ENCODE assay signal across 3 cellular contexts in the genomic region with DNA sequence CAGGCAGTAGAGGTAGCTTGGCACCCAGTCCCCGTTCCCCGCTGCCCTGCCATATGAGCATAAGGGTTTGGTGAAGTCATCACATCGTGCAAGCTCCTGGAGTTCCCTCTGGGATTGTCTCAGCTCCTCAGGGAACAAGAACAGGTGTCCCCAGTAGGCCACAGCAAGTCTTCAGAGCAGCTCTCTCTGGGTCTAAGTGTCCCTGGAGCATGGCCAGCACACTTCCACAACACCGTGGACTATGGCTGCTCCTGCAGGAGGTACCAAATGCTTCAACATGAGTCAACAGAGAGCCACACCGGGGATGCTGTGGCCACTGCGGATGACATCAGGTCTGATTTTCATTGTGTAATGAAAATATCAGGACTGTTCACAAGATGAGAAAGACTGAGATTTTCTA.
TF ChIP-seq lines count a peak whose summit lies in the region.

No MANE protein-coding gene starts in this region.

TF ChIP-seq in liver, 16 proteins besides CTCF, POLR2A, EP300 and RAD21:
- TF ChIP-seq HNF4G (IDR thresholded peaks at IDR 0.05), result no peak
- peak; percentile 33 to 38 for TF ChIP-seq HNF4A (conservative IDR thresholded peaks at IDR 0.05)
- TF ChIP-seq JUND (IDR thresholded peaks at IDR 0.05), result peak in 1 of 2 donors; percentile 26
- no peak for TF ChIP-seq TAF1 (conservative IDR thresholded peaks at IDR 0.05)
- no peak for TF ChIP-seq ZBTB33 (IDR thresholded peaks at IDR 0.05)
TF ChIP-seq in liver: peak in this region for 2.

TF ChIP-seq in HepG2, 621 proteins besides CTCF, POLR2A, EP300 and RAD21:
- no peak for TF ChIP-seq SIN3A (IDR thresholded peaks at IDR 0.05; ENCODE audit: borderline replicate concordance, low read depth, low read length)
TF ChIP-seq in HepG2: peak in this region for 0.

TF ChIP-seq in SK-N-SH treated with all-trans-retinoic acid at 6 μM for 48 hours, 23 proteins besides CTCF, POLR2A, EP300 and RAD21:
- TF ChIP-seq TCF4 (CRISPR knock-in tag; IDR thresholded peaks at IDR 0.05; ENCODE audit: borderline replicate concordance), result no peak
- TF ChIP-seq OSR1 (CRISPR knock-in tag; IDR thresholded peaks at IDR 0.05), result no peak
- no peak for TF ChIP-seq SNAI2 (CRISPR knock-in tag; IDR thresholded peaks at IDR 0.05)
- TF ChIP-seq, protein P1, sequence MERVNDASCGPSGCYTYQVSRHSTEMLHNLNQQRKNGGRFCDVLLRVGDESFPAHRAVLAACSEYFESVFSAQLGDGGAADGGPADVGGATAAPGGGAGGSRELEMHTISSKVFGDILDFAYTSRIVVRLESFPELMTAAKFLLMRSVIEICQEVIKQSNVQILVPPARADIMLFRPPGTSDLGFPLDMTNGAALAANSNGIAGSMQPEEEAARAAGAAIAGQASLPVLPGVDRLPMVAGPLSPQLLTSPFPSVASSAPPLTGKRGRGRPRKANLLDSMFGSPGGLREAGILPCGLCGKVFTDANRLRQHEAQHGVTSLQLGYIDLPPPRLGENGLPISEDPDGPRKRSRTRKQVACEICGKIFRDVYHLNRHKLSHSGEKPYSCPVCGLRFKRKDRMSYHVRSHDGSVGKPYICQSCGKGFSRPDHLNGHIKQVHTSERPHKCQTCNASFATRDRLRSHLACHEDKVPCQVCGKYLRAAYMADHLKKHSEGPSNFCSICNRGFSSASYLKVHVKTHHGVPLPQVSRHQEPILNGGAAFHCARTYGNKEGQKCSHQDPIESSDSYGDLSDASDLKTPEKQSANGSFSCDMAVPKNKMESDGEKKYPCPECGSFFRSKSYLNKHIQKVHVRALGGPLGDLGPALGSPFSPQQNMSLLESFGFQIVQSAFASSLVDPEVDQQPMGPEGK (CRISPR knock-in tag; IDR thresholded peaks at IDR 0.05; ENCODE audit: borderline replicate concordance), result no peak
- no peak for TF ChIP-seq ISL1 (CRISPR knock-in tag; IDR thresholded peaks at IDR 0.05)
- no peak for TF ChIP-seq PPARA (CRISPR knock-in tag; IDR thresholded peaks at IDR 0.05; ENCODE audit: borderline replicate concordance)
- no peak for TF ChIP-seq ZNF8 (CRISPR knock-in tag; IDR thresholded peaks at IDR 0.05)
